Comparison of ENCODE assay signal across 10 cellular contexts in genomic region chr3:129052675-129053074, GRCh38. TPM values are rescaled to one million over a fixed set of nuclear protein-coding genes. Genes with fewer than 3 reads are reported as not detected.
DNase-seq lines count a peak whose midpoint lies in the region; ATAC-seq and TF ChIP-seq lines count a peak whose summit lies in the region.
"Had no signal": no experiment of that assay in that cellular context is flagged by ENCODE, and none has a peak within 500 bp of the region (broad histone marks: within the 10 kb centered on the region; RNA-seq: fewer than 3 reads in every experiment).

No MANE protein-coding gene starts in this region.

- no peak for TF ChIP-seq CTCF in liver (IDR thresholded peaks at IDR 0.05; ENCODE audit: low read depth, low read length, missing input control)
- TF ChIP-seq CTCF in thyroid gland (IDR thresholded peaks at IDR 0.05): no peak
- TF ChIP-seq CTCF in mammary epithelial cell (conservative IDR thresholded peaks at IDR 0.05 in 1 of 2, IDR thresholded peaks at IDR 0.05 in 1 of 2; ENCODE audit: extremely low read depth in 1 of 2, insufficient read depth in 1 of 2, low read depth in 1 of 2, low read length in 2 of 2): no peak

- H3K79me2 ChIP-seq in mammary epithelial cell (ENCODE audit: insufficient read depth, low read length): no peaks in the 10 kb centered on the region

- no peaks in the 10 kb centered on the region for H3K27me3 ChIP-seq in liver (ENCODE audit: control insufficient read depth in 4 of 4, insufficient read depth in 4 of 4, low read length in 3 of 4)
- H3K27me3 ChIP-seq in thyroid gland: no peaks in the 10 kb centered on the region
- H3K27me3 ChIP-seq in mammary epithelial cell (ENCODE audit: insufficient read depth, low read length): no peaks in the 10 kb centered on the region
- H3K27me3 ChIP-seq: Peyer's patch had no signal

- H4K20me1 ChIP-seq in mammary epithelial cell (ENCODE audit: insufficient read depth, low read length): no peaks in the 10 kb centered on the region

- no TSS peak for BruUV-seq in mammary epithelial cell (replicated peaks; lab: Mats Ljungman, UMichigan)

- DNase-seq in DMS 273 (lab: John Stamatoyannopoulos, UW; ENCODE audit: unreplicated experiment) (peak; percentile 64), DMS 273 treated with DMSO at 0.1 percent for 48 hours (lab: John Stamatoyannopoulos, UW) (no peak), cerebellum (ENCODE audit: low spot score) (peak; percentile 60), thyroid gland (peak; percentile 81 to 91), mammary epithelial cell (no peak)

- no peak overlapping the region for H3K4me2 ChIP-seq in mammary epithelial cell (ENCODE audit: insufficient read depth, low read depth, low read length)

- 29% methylated on average over 6 of the region's 6 CpGs for WGBS in liver
- WGBS in thyroid gland, 2 donors: 21 to 26% methylated on average over 6 of the region's 6 CpGs
- 66% methylated on average over 5 of the region's 6 CpGs for WGBS in mammary epithelial cell (ENCODE audit: low coverage, missing lambda C conversion rate)

- intact Hi-C loops in thyroid gland (cut with DNase I): loop anchor here (10.0 kb wide), 1 partner anchor 192 kb away; the partner anchor contains the start of gene COPG1
- intact Hi-C loops in mammary epithelial cell (cut with micrococcal nuclease): loop anchor here (1.0 kb wide), 5 partner anchors 68 to 197 kb away; partner anchors contain the start of genes COPG1 and ISY1

- ATAC-seq in HG02571 (IDR thresholded peaks at IDR 0.05; ENCODE audit: unreplicated experiment) (no peak), GM19328 (IDR thresholded peaks at IDR 0.05; ENCODE audit: unreplicated experiment) (no peak)

- CTCF ChIA-PET in mammary epithelial cell (lab: Charles Lee; ENCODE audit: low non-redundant PET): no interaction called here

- TF ChIP-seq RAD21 in liver (IDR thresholded peaks at IDR 0.05): peak in 1 of 2 donors; percentile 24

- H3K9me3 ChIP-seq in liver (ENCODE audit: control insufficient read depth in 4 of 4, low read length in 3 of 4) (no peaks in the 10 kb centered on the region), thyroid gland (no peaks in the 10 kb centered on the region), mammary epithelial cell (replicated peaks; ENCODE audit: insufficient read depth, low read length) (no peaks in the 10 kb centered on the region)
- H3K9me3 ChIP-seq: Peyer's patch had no signal

- H3K4me3 ChIP-seq in liver (ENCODE audit: low read depth in 1 of 3, low read length in 3 of 3): no peak overlapping the region
- no peak overlapping the region for H3K4me3 ChIP-seq in thyroid gland (replicated peaks in 1 of 3)
- no peak overlapping the region for H3K4me3 ChIP-seq in mammary epithelial cell (replicated peaks in 1 of 3; ENCODE audit: insufficient read depth in 1 of 3, low read depth in 2 of 3, low read length in 3 of 3)

- dilution Hi-C loops in mammary epithelial cell (cut with HindIII; ENCODE audit: low sequenced_read_pairs): no loop called here

- peaks cover 6 to 18% (median 16%) of the 10 kb centered on the region in 4 donors for H3K4me1 ChIP-seq in liver (ENCODE audit: control insufficient read depth in 4 of 4, insufficient read depth in 4 of 4, low read length in 3 of 4)
- peaks cover 19 to 34% of the 10 kb centered on the region in 2 donors for H3K4me1 ChIP-seq in thyroid gland
- no peaks in the 10 kb centered on the region for H3K4me1 ChIP-seq in mammary epithelial cell (ENCODE audit: insufficient read depth, low read length)

- in situ Hi-C loops in mammary epithelial cell (cut with MboI; ENCODE audit: low sequenced_read_pairs in 2 of 2): no loop called here

- H3K36me3 ChIP-seq in liver (ENCODE audit: control insufficient read depth in 4 of 4, insufficient read depth in 3 of 4, low read depth in 1 of 4, low read length in 3 of 4) (no peaks in the 10 kb centered on the region), thyroid gland (no peaks in the 10 kb centered on the region), mammary epithelial cell (ENCODE audit: insufficient read depth, low read length) (no peaks in the 10 kb centered on the region)
- H3K36me3 ChIP-seq: Peyer's patch had no signal

- TF ChIP-seq POLR2A in thyroid gland (IDR thresholded peaks at IDR 0.05): no peak

- H2AFZ ChIP-seq in mammary epithelial cell (ENCODE audit: low read depth, low read length): no peak overlapping the region

- peak overlapping the region; percentile 58 to 61 for H3K27ac ChIP-seq in liver (ENCODE audit: low read depth in 1 of 2, low read length in 2 of 2)
- H3K27ac ChIP-seq in thyroid gland: peak overlapping the region; percentile 59 to 79 (median 76)
- no peak overlapping the region for H3K27ac ChIP-seq in mammary epithelial cell (ENCODE audit: insufficient read depth, low read depth, low read length)

- no peak overlapping the region for H3K9ac ChIP-seq in liver (ENCODE audit: low read depth in 1 of 2, low read length in 2 of 2)
- H3K9ac ChIP-seq in mammary epithelial cell (ENCODE audit: insufficient read depth, low read length): no peak overlapping the region

TF ChIP-seq in liver, 16 proteins besides CTCF, POLR2A, EP300 and RAD21:
- TF ChIP-seq HNF4A (conservative IDR thresholded peaks at IDR 0.05) (peak in 1 of 2 donors; percentile 35), SP1 (IDR thresholded peaks at IDR 0.05) (peak; percentile 14), RXRA (IDR thresholded peaks at IDR 0.05) (peak; percentile 37), REST (IDR thresholded peaks at IDR 0.05) (no peak)

RNA-seq across cellular contexts. Expression of gene GP9, which starts 7.9 kb away (rescaled TPM):
- total RNA-seq in cerebellum (not detected), liver (10 to 100 TPM in 1 of 2 donors, not detected in 1; 12.0 TPM), thyroid gland (not detected), mammary epithelial cell (not detected)
- polyA plus RNA-seq in liver (under 1 TPM in 1 of 2 donors, not detected in 1; 0.16 TPM), mammary epithelial cell (not detected)
- polyA minus RNA-seq in mammary epithelial cell: not detected
- total RNA-seq: epithelial cell of proximal tubule, Peyer's patch had no signal

RNA-seq across cellular contexts. Expression of gene EFCC1, which starts 51.6 kb away (rescaled TPM):
- total RNA-seq in cerebellum (1.6 TPM), liver (1 to 10 TPM in 1 of 2 donors, under 1 TPM in 1; 0.14 to 1.0 TPM), thyroid gland (10 to 100 TPM in 2 of 4 donors, 1 to 10 TPM in 2; 3.6 to 16.8 (median 9.9) TPM), mammary epithelial cell (under 1 TPM in 1 of 2 donors, not detected in 1; under 0.01 TPM)
- polyA plus RNA-seq in liver (under 1 TPM; 0.08 to 0.33 TPM), mammary epithelial cell (not detected)
- polyA minus RNA-seq in mammary epithelial cell: not detected
- total RNA-seq: epithelial cell of proximal tubule had no signal

RNA-seq across cellular contexts. Expression of gene CFAP92, which starts 58.8 kb away (rescaled TPM):
- 2.5 TPM for total RNA-seq in cerebellum
- total RNA-seq in liver: under 1 TPM; 0.05 to 0.25 TPM
- under 1 TPM in 1 of 2 donors, not detected in 1; 0.06 TPM for polyA plus RNA-seq in liver
- 1 to 10 TPM in 1 of 4 donors, under 1 TPM in 3; 0.40 to 2.5 (median 0.57) TPM for total RNA-seq in thyroid gland
- 1 to 10 TPM in 1 of 2 donors, under 1 TPM in 1; 0.83 to 1.0 TPM for total RNA-seq in mammary epithelial cell
- polyA plus RNA-seq in mammary epithelial cell: 0.29 TPM
- polyA minus RNA-seq in mammary epithelial cell: 3.5 TPM
- total RNA-seq: epithelial cell of proximal tubule had no signal

Comparison
In these comparisons a context has a peak if more than half of its experiments do, and no peak if none do; other contexts are left out.
1. DNase-seq: peak in DMS 273 (single experiment), cerebellum (single experiment) and thyroid gland (2 of 2); none in DMS 273 treated with DMSO at 0.1 percent for 48 hours (single experiment) and mammary epithelial cell (single experiment).